In the genomic region with DNA sequence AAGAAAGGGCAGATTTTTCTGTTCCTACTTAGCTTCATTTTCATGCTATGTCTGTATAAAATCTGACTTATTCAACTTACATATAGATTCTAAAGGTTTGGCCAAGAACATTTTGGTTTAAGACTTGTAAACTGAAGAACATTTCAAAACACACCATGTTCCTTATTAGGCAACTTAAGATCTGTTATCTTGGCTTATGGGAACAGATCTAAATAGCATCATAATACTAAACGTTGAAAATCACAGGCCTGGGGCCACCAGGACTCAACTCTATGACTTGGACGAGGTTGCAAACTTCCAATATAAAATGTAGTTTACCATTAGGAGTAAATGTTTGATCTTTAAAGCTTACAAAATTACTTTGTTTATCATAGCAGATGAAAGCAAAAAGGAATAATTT, we compare ENCODE assay signal across 21 cellular contexts. TPM values are rescaled to one million over a fixed set of nuclear protein-coding genes. Genes with fewer than 3 reads are reported as not detected.
DNase-seq lines count a peak whose midpoint lies in the region; ATAC-seq and TF ChIP-seq lines count a peak whose summit lies in the region.
"Had no signal": no experiment of that assay in that cellular context is flagged by ENCODE, and none has a peak within 500 bp of the region (broad histone marks: within the 10 kb centered on the region; RNA-seq: fewer than 3 reads in every experiment).

No MANE protein-coding gene starts in this region.

- peaks cover 75% of the 10 kb centered on the region for H3K4me1 ChIP-seq in HUES64 (ENCODE audit: insufficient read depth, low read length)
- peaks cover 52% of the 10 kb centered on the region for H3K4me1 ChIP-seq in smooth muscle cell (ENCODE audit: low read depth)
- H3K4me1 ChIP-seq in effector memory CD4-positive, alpha-beta T cell (ENCODE audit: control insufficient read depth, insufficient read depth, low read length, poor library complexity, severe bottlenecking): no peaks in the 10 kb centered on the region
- H3K4me1 ChIP-seq: breast epithelium had no signal

- peaks cover 74% of the 10 kb centered on the region for H3K36me3 ChIP-seq in HUES64 (ENCODE audit: insufficient read depth, low read length)
- no peaks in the 10 kb centered on the region for H3K36me3 ChIP-seq in smooth muscle cell (ENCODE audit: low read depth)
- no peaks in the 10 kb centered on the region for H3K36me3 ChIP-seq in effector memory CD4-positive, alpha-beta T cell (ENCODE audit: control insufficient read depth, insufficient read depth, low read length)
- H3K36me3 ChIP-seq: breast epithelium, MG63 had no signal

- peaks cover 84% of the 10 kb centered on the region for H3K4me1 Mint-ChIP-seq in WTC11
- H3K4me1 Mint-ChIP-seq: CD8-positive, alpha-beta memory T cell; stimulated activated naive CD8-positive, alpha-beta T cell treated with anti-CD3 and anti-CD28 coated beads, Interleukin-15, amount 100 ng/mL, for 72 hours; T-cell had no signal

- no peaks in the 10 kb centered on the region for H3F3A ChIP-seq in smooth muscle cell (ENCODE audit: low read depth)

- no peak overlapping the region for H3K4me3 Mint-ChIP-seq in WTC11
- H3K4me3 Mint-ChIP-seq: CD8-positive, alpha-beta memory T cell; mesothelial cell of epicardium; natural killer cell treated with Interleukin-12 subunit alpha and Interleukin-12 subunit beta and Interleukin-15 and Interleukin-18, amount 100 ng/mL, for 72 hours; stimulated activated naive CD8-positive, alpha-beta T cell treated with anti-CD3 and anti-CD28 coated beads, Interleukin-15, amount 100 ng/mL, for 72 hours; T-cell had no signal

- CTCF ChIA-PET in WTC11 (lab: Charles Lee): interaction anchor here (1.5 kb wide), 1 partner anchor 202 kb away, joined by 7 read pairs; no protein-coding TSS in a partner anchor

- no peaks in the 10 kb centered on the region for H3K27me3 Mint-ChIP-seq in WTC11 (ENCODE audit: low read depth)

- no peak overlapping the region for H3K4me3 ChIP-seq in HUES64 (ENCODE audit: low read length)
- peak overlapping the region; percentile 5 for H3K4me3 ChIP-seq in smooth muscle cell
- no peak overlapping the region for H3K4me3 ChIP-seq in effector memory CD4-positive, alpha-beta T cell (ENCODE audit: insufficient read depth, low read depth, low read length, poor library complexity, severe bottlenecking)
- H3K4me3 ChIP-seq: breast epithelium, MG63 had no signal

- peak overlapping the region; percentile 56 for H3K4me2 ChIP-seq in smooth muscle cell

- H3K27ac ChIP-seq in HUES64 (ENCODE audit: low read depth, low read length) (peak overlapping the region; percentile 39; the same call in 1 of the 2 replicates), smooth muscle cell (ENCODE audit: low read depth) (peak overlapping the region; percentile 16)
- H3K27ac ChIP-seq in effector memory CD4-positive, alpha-beta T cell (ENCODE audit: insufficient read depth, low read length, poor library complexity, severe bottlenecking): no peak overlapping the region
- H3K27ac ChIP-seq: breast epithelium had no signal

- no peaks in the 10 kb centered on the region for H3K9me3 Mint-ChIP-seq in WTC11
- H3K9me3 Mint-ChIP-seq: mesothelial cell of epicardium; natural killer cell treated with Interleukin-12 subunit alpha and Interleukin-12 subunit beta and Interleukin-15 and Interleukin-18, amount 100 ng/mL, for 72 hours; stimulated activated naive CD8-positive, alpha-beta T cell treated with anti-CD3 and anti-CD28 coated beads, Interleukin-15, amount 100 ng/mL, for 72 hours; T-cell had no signal

- no peaks in the 10 kb centered on the region for H3K27me3 ChIP-seq in HUES64 (ENCODE audit: insufficient read depth, low read length)
- no peaks in the 10 kb centered on the region for H3K27me3 ChIP-seq in smooth muscle cell (ENCODE audit: low read depth)
- H3K27me3 ChIP-seq in effector memory CD4-positive, alpha-beta T cell (replicated peaks; ENCODE audit: control insufficient read depth, insufficient read depth, low read length, poor library complexity, severe bottlenecking): no peaks in the 10 kb centered on the region
- H3K27me3 ChIP-seq: breast epithelium, MG63 had no signal

- TF ChIP-seq CTCF in WTC11 (IDR thresholded peaks at IDR 0.05): no peak
- TF ChIP-seq CTCF in smooth muscle cell (IDR thresholded peaks at IDR 0.05; ENCODE audit: borderline replicate concordance, insufficient read depth, poor library complexity, severe bottlenecking): no peak

- H4K20me1 ChIP-seq in smooth muscle cell (ENCODE audit: low read depth): peaks cover 12% of the 10 kb centered on the region

- DNase-seq in WTC11 (ENCODE audit: low spot score): no peak
- peak; percentile 13 for DNase-seq in fibroblast of peridontal ligament (ENCODE audit: extremely low read depth)
- no peak for DNase-seq in smooth muscle cell (lab: John Stamatoyannopoulos, UW; ENCODE audit: unreplicated experiment)
- DNase-seq in effector memory CD4-positive, alpha-beta T cell: no peak
- DNase-seq in T-helper 2 cell: no peak
- DNase-seq: activated CD4-positive, alpha-beta T cell treated with anti-CD3 and anti-CD28 coated beads for 48 hours; CD8-positive, alpha-beta memory T cell; DMS79; MG63; NCI-H1436; SHP77; small intestine; stimulated activated CD4-positive, alpha-beta T cell treated with anti-CD3 and anti-CD28 coated beads, Interleukin-4, amount 100 ng/mL, for 24 hours; stimulated activated naive CD8-positive, alpha-beta T cell treated with anti-CD3 and anti-CD28 coated beads, Interleukin-15, amount 100 ng/mL, for 72 hours; T-cell; trophoblast cell had no signal

- POLR2A ChIA-PET in WTC11 (lab: Charles Lee): interaction anchor here (0.8 kb wide), 1 partner anchor 10 kb away, joined by 3 read pairs; no protein-coding TSS in a partner anchor

- H3K36me3 Mint-ChIP-seq in WTC11: peaks cover 4% of the 10 kb centered on the region
- H3K36me3 Mint-ChIP-seq: CD8-positive, alpha-beta memory T cell; natural killer cell treated with Interleukin-12 subunit alpha and Interleukin-12 subunit beta and Interleukin-15 and Interleukin-18, amount 100 ng/mL, for 72 hours; T-cell had no signal

- no peak overlapping the region for H3K9ac ChIP-seq in HUES64 (ENCODE audit: low read depth, low read length)
- no peak overlapping the region for H3K9ac ChIP-seq in smooth muscle cell (ENCODE audit: low read depth)

- H2AFZ ChIP-seq in smooth muscle cell (ENCODE audit: low read depth): no peak overlapping the region

- ATAC-seq in WTC11 (no peak), HG02623 (IDR thresholded peaks at IDR 0.05; ENCODE audit: unreplicated experiment) (no peak)
- ATAC-seq: natural killer cell treated with Interleukin-12 subunit alpha and Interleukin-12 subunit beta and Interleukin-15 and Interleukin-18, amount 100 ng/mL, for 72 hours; stimulated activated naive CD8-positive, alpha-beta T cell treated with anti-CD3 and anti-CD28 coated beads, Interleukin-15, amount 100 ng/mL, for 72 hours; T-cell had no signal

- no peaks in the 10 kb centered on the region for H3K9me3 ChIP-seq in HUES64 (ENCODE audit: insufficient read depth, low read depth, low read length)
- H3K9me3 ChIP-seq in smooth muscle cell (replicated peaks; ENCODE audit: low read depth): no peaks in the 10 kb centered on the region
- H3K9me3 ChIP-seq in effector memory CD4-positive, alpha-beta T cell (ENCODE audit: control insufficient read depth, low read length): no peaks in the 10 kb centered on the region
- H3K9me3 ChIP-seq: breast epithelium, MG63 had no signal

- H3K79me2 ChIP-seq in smooth muscle cell (ENCODE audit: low read depth): peaks cover 98% of the 10 kb centered on the region

- H3K27ac Mint-ChIP-seq in WTC11: peak overlapping the region; percentile 51
- H3K27ac Mint-ChIP-seq: CD8-positive, alpha-beta memory T cell; natural killer cell treated with Interleukin-12 subunit alpha and Interleukin-12 subunit beta and Interleukin-15 and Interleukin-18, amount 100 ng/mL, for 72 hours; stimulated activated naive CD8-positive, alpha-beta T cell treated with anti-CD3 and anti-CD28 coated beads, Interleukin-15, amount 100 ng/mL, for 72 hours; T-cell had no signal

- WGBS in HUES64: 61% methylated on average over 2 of the region's 2 CpGs
- 13% methylated on average over 2 of the region's 2 CpGs for WGBS in smooth muscle cell (ENCODE audit: low lambda C conversion rate)

TF ChIP-seq in WTC11, 78 proteins besides CTCF, POLR2A, EP300 and RAD21 (continues in another document):
- TF ChIP-seq, protein P1, sequence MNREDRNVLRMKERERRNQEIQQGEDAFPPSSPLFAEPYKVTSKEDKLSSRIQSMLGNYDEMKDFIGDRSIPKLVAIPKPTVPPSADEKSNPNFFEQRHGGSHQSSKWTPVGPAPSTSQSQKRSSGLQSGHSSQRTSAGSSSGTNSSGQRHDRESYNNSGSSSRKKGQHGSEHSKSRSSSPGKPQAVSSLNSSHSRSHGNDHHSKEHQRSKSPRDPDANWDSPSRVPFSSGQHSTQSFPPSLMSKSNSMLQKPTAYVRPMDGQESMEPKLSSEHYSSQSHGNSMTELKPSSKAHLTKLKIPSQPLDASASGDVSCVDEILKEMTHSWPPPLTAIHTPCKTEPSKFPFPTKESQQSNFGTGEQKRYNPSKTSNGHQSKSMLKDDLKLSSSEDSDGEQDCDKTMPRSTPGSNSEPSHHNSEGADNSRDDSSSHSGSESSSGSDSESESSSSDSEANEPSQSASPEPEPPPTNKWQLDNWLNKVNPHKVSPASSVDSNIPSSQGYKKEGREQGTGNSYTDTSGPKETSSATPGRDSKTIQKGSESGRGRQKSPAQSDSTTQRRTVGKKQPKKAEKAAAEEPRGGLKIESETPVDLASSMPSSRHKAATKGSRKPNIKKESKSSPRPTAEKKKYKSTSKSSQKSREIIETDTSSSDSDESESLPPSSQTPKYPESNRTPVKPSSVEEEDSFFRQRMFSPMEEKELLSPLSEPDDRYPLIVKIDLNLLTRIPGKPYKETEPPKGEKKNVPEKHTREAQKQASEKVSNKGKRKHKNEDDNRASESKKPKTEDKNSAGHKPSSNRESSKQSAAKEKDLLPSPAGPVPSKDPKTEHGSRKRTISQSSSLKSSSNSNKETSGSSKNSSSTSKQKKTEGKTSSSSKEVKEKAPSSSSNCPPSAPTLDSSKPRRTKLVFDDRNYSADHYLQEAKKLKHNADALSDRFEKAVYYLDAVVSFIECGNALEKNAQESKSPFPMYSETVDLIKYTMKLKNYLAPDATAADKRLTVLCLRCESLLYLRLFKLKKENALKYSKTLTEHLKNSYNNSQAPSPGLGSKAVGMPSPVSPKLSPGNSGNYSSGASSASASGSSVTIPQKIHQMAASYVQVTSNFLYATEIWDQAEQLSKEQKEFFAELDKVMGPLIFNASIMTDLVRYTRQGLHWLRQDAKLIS (CRISPR knock-in tag; IDR thresholded peaks at IDR 0.05; ENCODE audit: borderline replicate concordance): no peak

RNA-seq across cellular contexts. Expression of a gene that starts 8.5 kb away (rescaled TPM):
- polyA plus RNA-seq in HUES64 (2013, experiment 1 of 2): 46.3 TPM
- polyA plus RNA-seq in HUES64 (2013, experiment 2 of 2): 50.8 TPM
- 100 to 104 TPM (median 104 TPM) in 3 replicates for total RNA-seq in WTC11 (2021)
- total RNA-seq in smooth muscle cell: 120 and 141 TPM in 2 replicates
- polyA plus RNA-seq in smooth muscle cell: 105 and 154 TPM in 2 replicates
